In the genomic region with DNA sequence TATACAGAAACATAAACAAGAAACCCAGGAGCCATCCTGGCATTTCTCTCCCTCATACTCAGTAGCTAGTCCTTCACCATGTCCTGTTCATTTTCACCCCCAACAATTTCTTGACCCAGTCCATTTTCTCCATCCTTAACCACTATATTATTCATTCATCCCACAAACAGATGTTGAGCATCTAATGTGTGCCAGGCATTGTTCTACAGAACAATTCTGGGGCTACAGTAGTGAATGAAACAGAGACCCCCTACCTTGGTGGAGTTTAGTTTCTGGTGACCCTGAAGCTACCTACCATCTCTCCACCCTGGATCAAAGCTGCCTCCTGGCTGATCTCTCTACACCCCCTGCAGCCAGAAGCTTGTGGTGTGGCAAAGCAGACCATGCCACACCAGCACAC, we compare ENCODE assay signal across 1 cellular context.
TF ChIP-seq lines count a peak whose summit lies in the region.

No MANE protein-coding gene starts in this region.

TF ChIP-seq in A549, 52 proteins besides CTCF, POLR2A, EP300 and RAD21 (continued from another document):
- TF ChIP-seq CHD4 (IDR thresholded peaks at IDR 0.05; ENCODE audit: borderline replicate concordance) = no peak
